26 cellular contexts compared by ENCODE assay signal in the genomic region with DNA sequence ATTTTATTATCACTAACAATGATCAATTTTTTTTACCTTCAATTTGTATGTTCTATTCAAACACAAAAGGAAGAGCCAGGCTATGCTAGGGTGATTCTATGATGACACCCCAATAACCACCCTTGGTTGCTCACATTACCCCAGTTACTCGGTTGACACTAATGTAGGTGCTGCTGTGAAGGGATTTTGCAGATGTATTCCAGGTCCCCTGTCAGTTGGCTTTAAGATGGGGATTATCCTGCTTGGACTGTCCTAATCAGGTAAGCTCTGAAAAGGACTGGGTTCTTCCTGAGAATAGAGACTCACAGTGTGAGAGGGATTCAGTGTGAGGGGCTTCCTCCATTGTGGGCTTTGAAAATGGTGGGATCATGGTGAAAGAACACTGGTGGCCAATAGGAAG.
"Had no signal": no experiment of that assay in that cellular context is flagged by ENCODE, and none has a peak within 500 bp of the region (broad histone marks: within the 10 kb centered on the region; RNA-seq: fewer than 3 reads in every experiment).

No MANE protein-coding gene starts in this region.

- H3K9me3 ChIP-seq: left lung, lower lobe of right lung, ovary, stomach, testis, thyroid gland, transverse colon, upper lobe of left lung, vagina had no signal

- H3K27ac ChIP-seq: left lung, lower lobe of right lung, ovary, skin epidermis, stomach, testis, thyroid gland, transverse colon, upper lobe of left lung, vagina had no signal

- DNase-seq: hippocampal formation; left colon; left lung; lower lobe of right lung; mammary epithelial cell; mesendoderm; naive B cell; natural killer cell; nephron progenitor cell; ovary; retina; right cardiac atrium; stimulated activated CD4-positive, alpha-beta T cell treated with anti-CD3 and anti-CD28 coated beads, Interleukin-12 subunit alpha, Interleukin-12 subunit beta, amount 100 ng/mL, for 4 hours; stimulated activated CD4-positive, alpha-beta T cell treated with anti-CD3 and anti-CD28 coated beads, Interleukin-15, amount 100 ng/mL, for 24 hours; stimulated activated CD4-positive, alpha-beta T cell treated with anti-CD3 and anti-CD28 coated beads, Interleukin-2, amount 100 ng/mL, for 24 hours; stimulated activated CD4-positive, alpha-beta T cell treated with anti-CD3 and anti-CD28 coated beads, Interleukin-4, amount 100 ng/mL, for 1 hour; stimulated activated naive B cell treated with anti-CD40 and anti-IgM and Interleukin-4, amounts not matched to agents 10 μg/mL and 1 μg/mL and 100 μg/mL, for 72 hours; stimulated activated naive CD8-positive, alpha-beta T cell treated with anti-CD3 and anti-CD28 coated beads, Interleukin-15, Interleukin-2, amounts not matched to agents 100 U/mL and 50 U/mL, for 24 hours; stomach; testis; transverse colon; upper lobe of left lung had no signal

- H3K27me3 ChIP-seq: left lung, ovary, stomach, testis, thyroid gland, transverse colon, upper lobe of left lung, vagina had no signal

- H3K4me3 ChIP-seq: left lung, lower lobe of right lung, ovary, skin epidermis, stomach, testis, thyroid gland, transverse colon, upper lobe of left lung, vagina had no signal

- ATAC-seq: left colon; left lung; lower lobe of right lung; natural killer cell; right cardiac atrium; sciatic nerve; stimulated activated naive B cell treated with anti-CD40 and anti-IgM and Interleukin-4, amounts not matched to agents 10 μg/mL and 1 μg/mL and 100 μg/mL, for 72 hours; stimulated activated naive CD8-positive, alpha-beta T cell treated with anti-CD3 and anti-CD28 coated beads, Interleukin-15, Interleukin-2, amounts not matched to agents 100 U/mL and 50 U/mL, for 24 hours had no signal

- H3K36me3 ChIP-seq: lower lobe of right lung, ovary, stomach, thyroid gland, transverse colon, vagina had no signal

- H3K4me1 ChIP-seq: testis, transverse colon, vagina had no signal
